26 cellular contexts compared by ENCODE assay signal in genomic region chr2:7612969-7613368, GRCh38.
A peak's percentile ranks its signal among the peaks of the same experiment; 100 is the strongest.
DNase-seq lines count a peak whose midpoint lies in the region; ATAC-seq and TF ChIP-seq lines count a peak whose summit lies in the region.
"Had no signal": no experiment of that assay in that cellular context is flagged by ENCODE, and none has a peak within 500 bp of the region (broad histone marks: within the 10 kb centered on the region; RNA-seq: fewer than 3 reads in every experiment).

No MANE protein-coding gene starts in this region.

- H3F3A ChIP-seq in smooth muscle cell (ENCODE audit: low read depth): no peaks in the 10 kb centered on the region

- H3K9me3 ChIP-seq in breast epithelium: no peaks in the 10 kb centered on the region
- H3K9me3 ChIP-seq in smooth muscle cell (replicated peaks; ENCODE audit: low read depth): no peaks in the 10 kb centered on the region
- H3K9me3 ChIP-seq: adrenal gland, HAP-1, MG63, pancreas, stomach had no signal

- no peaks in the 10 kb centered on the region for H3K79me2 ChIP-seq in smooth muscle cell (ENCODE audit: low read depth)

- ATAC-seq in WTC11 (no peak), GM21619 (IDR thresholded peaks at IDR 0.05; ENCODE audit: unreplicated experiment) (no peak), HG02885 (IDR thresholded peaks at IDR 0.05; ENCODE audit: poor library complexity, unreplicated experiment) (no peak)
- ATAC-seq in activated T-cell treated with anti-CD3 and anti-CD28 coated beads, Interleukin-2, amount 50 U/mL, for 72 hours (replicated peaks in 1 of 2): no peak
- ATAC-seq: naive thymus-derived CD8-positive, alpha-beta T cell; pancreas had no signal

- H3K9ac ChIP-seq in smooth muscle cell (ENCODE audit: low read depth): no peak overlapping the region

- WGBS in smooth muscle cell (ENCODE audit: low lambda C conversion rate): 59% methylated on average over 3 of the region's 3 CpGs

- CTCF ChIA-PET in MCF 10A (lab: Yijun Ruan, JAX) (no interaction called here), WTC11 (lab: Charles Lee) (interaction anchor here (0.6 kb wide), 1 partner anchor 47 kb away, joined by 4 read pairs; no protein-coding TSS in a partner anchor)

- no peak overlapping the region for H3K4me3 ChIP-seq in breast epithelium
- no peak overlapping the region for H3K4me3 ChIP-seq in fibroblast of the aortic adventitia (ENCODE audit: low read depth, low read length)
- H3K4me3 ChIP-seq in smooth muscle cell: no peak overlapping the region
- H3K4me3 ChIP-seq: adrenal gland, HAP-1, MG63, pancreas, stomach had no signal

- no peak for TF ChIP-seq POLR2A in breast epithelium (IDR thresholded peaks at IDR 0.05)

- no peaks in the 10 kb centered on the region for H3K27me3 ChIP-seq in breast epithelium
- no peaks in the 10 kb centered on the region for H3K27me3 ChIP-seq in smooth muscle cell (ENCODE audit: low read depth)
- H3K27me3 ChIP-seq: adrenal gland, MG63, pancreas, stomach had no signal

- H3K36me3 ChIP-seq in breast epithelium (no peaks in the 10 kb centered on the region), smooth muscle cell (ENCODE audit: low read depth) (no peaks in the 10 kb centered on the region)
- H3K36me3 ChIP-seq: adrenal gland, HAP-1, MG63, pancreas, stomach had no signal

- H3K4me3 Mint-ChIP-seq in MCF 10A (ENCODE audit: unreplicated experiment) (no peak overlapping the region), WTC11 (no peak overlapping the region)
- H3K4me3 Mint-ChIP-seq in activated T-cell treated with anti-CD3 and anti-CD28 coated beads, Interleukin-2, amount 50 U/mL, for 72 hours: no peak overlapping the region
- H3K4me3 Mint-ChIP-seq: CD14-positive monocyte; IgD-negative memory B cell; memory B cell; naive thymus-derived CD8-positive, alpha-beta T cell had no signal

- no peak overlapping the region for H2AFZ ChIP-seq in smooth muscle cell (ENCODE audit: low read depth)

- H3K36me3 Mint-ChIP-seq in MCF 10A (ENCODE audit: insufficient read depth, unreplicated experiment) (no peaks in the 10 kb centered on the region), WTC11 (no peaks in the 10 kb centered on the region)
- H3K36me3 Mint-ChIP-seq in activated T-cell treated with anti-CD3 and anti-CD28 coated beads, Interleukin-2, amount 50 U/mL, for 72 hours (ENCODE audit: insufficient read depth in 2 of 2): peaks cover 0 to 2% of the 10 kb centered on the region in 2 donors
- H3K36me3 Mint-ChIP-seq: CD14-positive monocyte; IgD-negative memory B cell; memory B cell; naive thymus-derived CD8-positive, alpha-beta T cell had no signal

- H3K27ac ChIP-seq in breast epithelium (no peak overlapping the region), smooth muscle cell (ENCODE audit: low read depth) (peak overlapping the region; percentile 9)
- H3K27ac ChIP-seq: 22Rv1, adrenal gland, pancreas, stomach had no signal

- H3K27me3 Mint-ChIP-seq in MCF 10A (ENCODE audit: insufficient read depth, unreplicated experiment) (no peaks in the 10 kb centered on the region), WTC11 (ENCODE audit: low read depth) (no peaks in the 10 kb centered on the region; the same call in 1 of the 2 replicates)
- H3K27me3 Mint-ChIP-seq in activated T-cell treated with anti-CD3 and anti-CD28 coated beads, Interleukin-2, amount 50 U/mL, for 72 hours (ENCODE audit: low read depth): no peaks in the 10 kb centered on the region
- H3K27me3 Mint-ChIP-seq: naive thymus-derived CD8-positive, alpha-beta T cell had no signal

- peaks cover 13% of the 10 kb centered on the region for H3K9me3 Mint-ChIP-seq in MCF 10A (ENCODE audit: unreplicated experiment)
- H3K9me3 Mint-ChIP-seq in WTC11: peaks cover 17% of the 10 kb centered on the region
- peaks cover 0 to 2% of the 10 kb centered on the region in 2 donors for H3K9me3 Mint-ChIP-seq in activated T-cell treated with anti-CD3 and anti-CD28 coated beads, Interleukin-2, amount 50 U/mL, for 72 hours
- H3K9me3 Mint-ChIP-seq: IgD-negative memory B cell; memory B cell; naive thymus-derived CD8-positive, alpha-beta T cell had no signal

- intact Hi-C loops in MCF 10A (cut with micrococcal nuclease) (no loop called here), breast epithelium (cut with DNase I; ENCODE audit: low total_unique reads) (no loop called here)

- DNase-seq in MCF 10A (ENCODE audit: unreplicated experiment): peak; percentile 72
- DNase-seq in breast epithelium (ENCODE audit: low spot score in 2 of 2): no peak
- DNase-seq in WTC11 (ENCODE audit: low spot score): no peak
- peak; percentile 38 for DNase-seq in fibroblast of the aortic adventitia (ENCODE audit: low read depth)
- DNase-seq in smooth muscle cell (lab: John Stamatoyannopoulos, UW; ENCODE audit: unreplicated experiment): no peak
- no peak for DNase-seq in activated T-cell treated with anti-CD3 and anti-CD28 coated beads, Interleukin-2, amount 50 U/mL, for 72 hours
- DNase-seq: activated CD4-positive, alpha-beta T cell treated with anti-CD3 and anti-CD28 coated beads for 48 hours; activated effector memory CD4-positive, alpha-beta T cell treated with Interleukin-2 at 50 U/mL for 16 hours; adrenal gland; DMS 273 treated with DMSO at 0.1 percent for 48 hours; GF-D8; hippocampal formation; MG63; naive thymus-derived CD8-positive, alpha-beta T cell; pancreas; RPMI8226; small intestine; stimulated activated CD4-positive, alpha-beta T cell treated with anti-CD3 and anti-CD28 coated beads, Interleukin-4, amount 100 ng/mL, for 24 hours; stomach had no signal

- BruUV-seq in MCF 10A (replicated peaks; lab: Mats Ljungman, UMichigan): no TSS peak

- H4K20me1 ChIP-seq in smooth muscle cell (ENCODE audit: low read depth): no peaks in the 10 kb centered on the region

- no peak overlapping the region for H3K4me2 ChIP-seq in smooth muscle cell

- H3K27ac Mint-ChIP-seq in MCF 10A (ENCODE audit: low read depth, unreplicated experiment) (no peak overlapping the region), WTC11 (no peak overlapping the region)
- no peak overlapping the region for H3K27ac Mint-ChIP-seq in activated T-cell treated with anti-CD3 and anti-CD28 coated beads, Interleukin-2, amount 50 U/mL, for 72 hours
- H3K27ac Mint-ChIP-seq: CD14-positive monocyte, IgD-negative memory B cell, memory B cell had no signal

- POLR2A ChIA-PET in MCF 10A (lab: Yijun Ruan, JAX) (no interaction called here), WTC11 (lab: Charles Lee) (no interaction called here)

- H3K4me1 Mint-ChIP-seq in MCF 10A (ENCODE audit: insufficient read depth, unreplicated experiment) (no peaks in the 10 kb centered on the region), WTC11 (peaks cover 23% of the 10 kb centered on the region)
- peaks cover 33% of the 10 kb centered on the region for H3K4me1 Mint-ChIP-seq in activated T-cell treated with anti-CD3 and anti-CD28 coated beads, Interleukin-2, amount 50 U/mL, for 72 hours (ENCODE audit: low read depth)
- H3K4me1 Mint-ChIP-seq: memory B cell had no signal

- TF ChIP-seq CTCF in MCF 10A (IDR thresholded peaks at IDR 0.05; ENCODE audit: unreplicated experiment) (no peak), breast epithelium (IDR thresholded peaks at IDR 0.05) (no peak), WTC11 (IDR thresholded peaks at IDR 0.05) (no peak), fibroblast of the aortic adventitia (IDR thresholded peaks at IDR 0.05; ENCODE audit: insufficient read depth, low read length) (no peak), smooth muscle cell (IDR thresholded peaks at IDR 0.05; ENCODE audit: borderline replicate concordance, insufficient read depth, poor library complexity, severe bottlenecking) (no peak)

- H3K4me1 ChIP-seq in breast epithelium (no peaks in the 10 kb centered on the region), smooth muscle cell (ENCODE audit: low read depth) (no peaks in the 10 kb centered on the region)
- H3K4me1 ChIP-seq: adrenal gland, HAP-1, pancreas, stomach had no signal

TF ChIP-seq in WTC11, 78 proteins besides CTCF, POLR2A, EP300 and RAD21:
- TF ChIP-seq GABPB1 (CRISPR knock-in tag; IDR thresholded peaks at IDR 0.05) (peak; percentile 72), MYBL2 (CRISPR knock-in tag; IDR thresholded peaks at IDR 0.05) (no peak)

Comparison
In these comparisons a context has a peak if more than half of its experiments do, and no peak if none do; other contexts are left out.
1. DNase-seq: peak in MCF 10A (single experiment) and fibroblast of the aortic adventitia (single experiment); none in breast epithelium (0 of 2), WTC11 (single experiment), smooth muscle cell (single experiment) and activated T-cell treated with anti-CD3 and anti-CD28 coated beads, Interleukin-2, amount 50 U/mL, for 72 hours (0 of 2).